Comparison of ENCODE assay signal across 14 cellular contexts in the genomic region with DNA sequence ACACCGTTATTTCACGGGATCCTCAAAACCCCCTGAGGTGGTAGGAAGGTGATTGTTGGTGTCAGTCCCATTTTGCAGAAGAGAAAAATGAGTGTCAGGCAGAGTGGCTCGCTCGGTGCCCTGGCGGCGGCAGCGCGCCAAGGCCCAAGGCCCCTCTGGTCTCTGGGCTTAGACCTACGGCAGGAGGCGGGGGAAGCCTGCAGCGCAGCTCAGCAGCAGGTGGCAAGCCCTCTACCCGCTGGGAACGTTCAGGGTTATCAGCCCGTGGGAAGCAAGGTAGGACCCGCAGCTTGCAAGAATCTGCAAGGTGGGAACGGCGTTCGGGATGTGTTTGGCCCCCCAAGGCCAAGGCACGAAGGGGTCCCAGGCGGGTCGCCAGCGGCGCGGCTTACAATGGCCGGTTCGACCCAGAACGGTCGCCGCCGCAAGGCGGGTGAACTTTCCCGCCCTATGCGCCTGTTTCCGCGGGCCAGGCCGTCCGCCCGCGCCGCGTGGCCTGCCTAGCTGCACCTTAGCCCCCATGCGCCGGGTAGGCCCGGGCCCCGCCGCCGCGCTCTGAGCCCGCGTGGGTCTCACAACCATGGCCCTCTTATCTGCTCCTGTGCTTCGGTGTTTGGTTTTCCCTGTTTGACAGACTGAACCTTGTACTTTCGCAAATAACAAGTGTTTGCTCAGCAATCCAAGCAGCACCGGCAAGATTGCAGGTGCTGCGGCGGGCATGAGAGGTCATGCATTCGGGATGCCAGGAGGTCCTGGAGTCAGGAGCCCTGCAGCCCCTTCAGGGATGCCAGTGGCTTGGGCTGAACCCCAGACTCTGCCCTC. TPM values are rescaled to one million over a fixed set of nuclear protein-coding genes. Genes with fewer than 3 reads are reported as not detected.
DNase-seq lines count a peak whose midpoint lies in the region; ATAC-seq, FAIRE-seq and TF ChIP-seq lines count a peak whose summit lies in the region.
"Had no signal": no experiment of that assay in that cellular context is flagged by ENCODE, and none has a peak within 500 bp of the region (broad histone marks: within the 10 kb centered on the region; RNA-seq: fewer than 3 reads in every experiment).

No MANE protein-coding gene starts in this region.

- H3K9me3 ChIP-seq in endocrine pancreas (ENCODE audit: control insufficient read depth, low read length): no peaks in the 10 kb centered on the region
- H3K9me3 ChIP-seq in kidney (ENCODE audit: control insufficient read depth in 1 of 2, low read length in 2 of 2): no peaks in the 10 kb centered on the region
- H3K9me3 ChIP-seq: esophagus muscularis mucosa, tibial nerve had no signal

- H3K27ac Mint-ChIP-seq in natural killer cell treated with Interleukin-12 subunit alpha and Interleukin-12 subunit beta and Interleukin-15 and Interleukin-18, amount 100 ng/mL, for 72 hours: peak overlapping the region; percentile 62 to 81
- H3K27ac Mint-ChIP-seq in HFFc6: no peak overlapping the region
- H3K27ac Mint-ChIP-seq: activated naive CD8-positive, alpha-beta T cell treated with anti-CD3 and anti-CD28 coated beads, Interleukin-2, amount 50 U/mL, for 24 hours had no signal

- TF ChIP-seq CTCF in kidney (IDR thresholded peaks at IDR 0.05; ENCODE audit: borderline replicate concordance, extremely low read depth, insufficient read depth) (no peak), HFFc6 (IDR thresholded peaks at IDR 0.05) (no peak)

- H3K9ac ChIP-seq in endocrine pancreas (ENCODE audit: control insufficient read depth, insufficient read depth, low read length) (peak overlapping the region; percentile 0), kidney (ENCODE audit: low read length in 2 of 2) (no peak overlapping the region)
- H3K9ac ChIP-seq: KMS-11 had no signal

- peaks cover 4% of the 10 kb centered on the region for H3K36me3 Mint-ChIP-seq in natural killer cell treated with Interleukin-12 subunit alpha and Interleukin-12 subunit beta and Interleukin-15 and Interleukin-18, amount 100 ng/mL, for 72 hours
- no peaks in the 10 kb centered on the region for H3K36me3 Mint-ChIP-seq in HFFc6 (ENCODE audit: low read depth)

- peaks cover 5 to 9% of the 10 kb centered on the region in 2 donors for H3K27me3 Mint-ChIP-seq in natural killer cell treated with Interleukin-12 subunit alpha and Interleukin-12 subunit beta and Interleukin-15 and Interleukin-18, amount 100 ng/mL, for 72 hours
- no peaks in the 10 kb centered on the region for H3K27me3 Mint-ChIP-seq in HFFc6 (ENCODE audit: insufficient read depth)

- H3K4me3 ChIP-seq in endocrine pancreas (ENCODE audit: control insufficient read depth, insufficient read depth, low read length): no peak overlapping the region
- H3K4me3 ChIP-seq in kidney (ENCODE audit: low read length in 2 of 2): no peak overlapping the region
- H3K4me3 ChIP-seq: esophagus muscularis mucosa, tibial nerve had no signal

- no peaks in the 10 kb centered on the region for H3K9me3 Mint-ChIP-seq in natural killer cell treated with Interleukin-12 subunit alpha and Interleukin-12 subunit beta and Interleukin-15 and Interleukin-18, amount 100 ng/mL, for 72 hours
- H3K9me3 Mint-ChIP-seq in HFFc6: no peaks in the 10 kb centered on the region
- H3K9me3 Mint-ChIP-seq: activated naive CD8-positive, alpha-beta T cell treated with anti-CD3 and anti-CD28 coated beads, Interleukin-2, amount 50 U/mL, for 24 hours had no signal

- no peaks in the 10 kb centered on the region for H3K27me3 ChIP-seq in endocrine pancreas (ENCODE audit: control insufficient read depth, insufficient read depth, low read length)
- H3K27me3 ChIP-seq: esophagus muscularis mucosa had no signal

- DNase-seq in COLO668 (lab: John Stamatoyannopoulos, UW; ENCODE audit: unreplicated experiment) (peak; percentile 75), NCI-H146 (lab: John Stamatoyannopoulos, UW) (peak; percentile 77), kidney (no peak), HFFc6 (no peak), KG1 (lab: John Stamatoyannopoulos, UW) (no peak), activated gamma-delta T cell treated with Interleukin-2 at 50 U/mL for 16 hours (no peak)
- DNase-seq in natural killer cell treated with Interleukin-12 subunit alpha and Interleukin-12 subunit beta and Interleukin-15 and Interleukin-18, amount 100 ng/mL, for 72 hours (ENCODE audit: low spot score): no peak
- DNase-seq: NCI-H187, NCI-H748 treated with DMSO at 0.1 percent for 48 hours had no signal

- H3K27ac ChIP-seq in kidney (ENCODE audit: low read depth in 2 of 2, low read length in 2 of 2): no peak overlapping the region
- H3K27ac ChIP-seq: esophagus muscularis mucosa, KMS-11 had no signal

- H3K4me1 Mint-ChIP-seq in natural killer cell treated with Interleukin-12 subunit alpha and Interleukin-12 subunit beta and Interleukin-15 and Interleukin-18, amount 100 ng/mL, for 72 hours (ENCODE audit: low read depth in 2 of 2): peaks cover 16% of the 10 kb centered on the region in 2 donors
- H3K4me1 Mint-ChIP-seq in HFFc6 (ENCODE audit: low read depth): peaks cover 65% of the 10 kb centered on the region

- FAIRE-seq in kidney (lab: Jason Lieb, UNC): no peak

- peak overlapping the region; percentile 48 for H3K4me3 Mint-ChIP-seq in natural killer cell treated with Interleukin-12 subunit alpha and Interleukin-12 subunit beta and Interleukin-15 and Interleukin-18, amount 100 ng/mL, for 72 hours
- H3K4me3 Mint-ChIP-seq in HFFc6: no peak overlapping the region
- H3K4me3 Mint-ChIP-seq: activated naive CD8-positive, alpha-beta T cell treated with anti-CD3 and anti-CD28 coated beads, Interleukin-2, amount 50 U/mL, for 24 hours had no signal

- H3K36me3 ChIP-seq in endocrine pancreas (ENCODE audit: control insufficient read depth, insufficient read depth, low read length) (no peaks in the 10 kb centered on the region), kidney (ENCODE audit: control insufficient read depth in 1 of 2, insufficient read depth in 2 of 2, low read length in 2 of 2) (no peaks in the 10 kb centered on the region)
- H3K36me3 ChIP-seq: esophagus muscularis mucosa, tibial nerve had no signal

- H3K4me1 ChIP-seq in endocrine pancreas (ENCODE audit: control insufficient read depth, insufficient read depth, low read length) (peaks cover 12% of the 10 kb centered on the region), kidney (ENCODE audit: control insufficient read depth in 1 of 2, insufficient read depth in 1 of 2, low read depth in 1 of 2, low read length in 2 of 2) (peaks cover 0 to 3% of the 10 kb centered on the region in 2 donors)

- ATAC-seq in natural killer cell treated with Interleukin-12 subunit alpha and Interleukin-12 subunit beta and Interleukin-15 and Interleukin-18, amount 100 ng/mL, for 72 hours: no peak

- intact Hi-C loops in kidney (cut with DNase I): no loop called here

RNA-seq across cellular contexts. Expression of a gene that starts 39.7 kb away (rescaled TPM):
- 100 to 1,000 TPM; 303 to 324 TPM for total RNA-seq in natural killer cell treated with Interleukin-12 subunit alpha and Interleukin-12 subunit beta and Interleukin-15 and Interleukin-18, amount 100 ng/mL, for 72 hours
- total RNA-seq in kidney: 104 TPM
- 41.7 TPM for polyA plus RNA-seq in kidney (ENCODE audit: insufficient read depth, low read depth, low replicate concordance)
- total RNA-seq in HFFc6 (2021; fragmentation: NEBNext Ultra II Directional; extraction: Animal tissue kit (Norgen Biotek cat#: 25700)): 10 to 100 TPM; 47.4 to 74.3 (median 65.1) TPM

Comparison
In these comparisons a context has a peak if more than half of its experiments do, and no peak if none do; other contexts are left out.
1. DNase-seq: peak in COLO668 (single experiment) and NCI-H146 (single experiment); none in natural killer cell treated with Interleukin-12 subunit alpha and Interleukin-12 subunit beta and Interleukin-15 and Interleukin-18, amount 100 ng/mL, for 72 hours (single experiment), kidney (single experiment), HFFc6 (single experiment), KG1 (single experiment) and activated gamma-delta T cell treated with Interleukin-2 at 50 U/mL for 16 hours (single experiment).